ENCODE assay signal across 11 cellular contexts in genomic region chr7:149869867-149870266, GRCh38. TPM values are rescaled to one million over a fixed set of nuclear protein-coding genes. Genes with fewer than 3 reads are reported as not detected.
A peak's percentile ranks its signal among the peaks of the same experiment; 100 is the strongest.
DNase-seq lines count a peak whose midpoint lies in the region; ATAC-seq and TF ChIP-seq lines count a peak whose summit lies in the region.
"Had no signal": no experiment of that assay in that cellular context is flagged by ENCODE, and none has a peak within 500 bp of the region (broad histone marks: within the 10 kb centered on the region; RNA-seq: fewer than 3 reads in every experiment).

No MANE protein-coding gene starts in this region.

- H3K36me3 ChIP-seq in effector memory CD4-positive, alpha-beta T cell (ENCODE audit: control insufficient read depth, insufficient read depth, low read length): no peaks in the 10 kb centered on the region

- peaks cover 15% of the 10 kb centered on the region for H3K4me1 Mint-ChIP-seq in type B pancreatic cell (ENCODE audit: unreplicated experiment)

- peak overlapping the region; percentile 14 for H3K4me3 ChIP-seq in effector memory CD4-positive, alpha-beta T cell (ENCODE audit: insufficient read depth, low read depth, low read length, poor library complexity, severe bottlenecking)
- H3K4me3 ChIP-seq: left lung, SK-N-MC had no signal

- no peak for TF ChIP-seq CTCF in type B pancreatic cell (conservative IDR thresholded peaks at IDR 0.05)

- H3K9me3 ChIP-seq in effector memory CD4-positive, alpha-beta T cell (ENCODE audit: control insufficient read depth, low read length): no peaks in the 10 kb centered on the region
- H3K9me3 ChIP-seq: left lung had no signal

- H3K4me3 Mint-ChIP-seq in type B pancreatic cell: no peak overlapping the region

- H3K27ac ChIP-seq in effector memory CD4-positive, alpha-beta T cell (ENCODE audit: insufficient read depth, low read length, poor library complexity, severe bottlenecking): peak overlapping the region; percentile 77
- H3K27ac ChIP-seq: left lung, SK-N-MC had no signal

- ATAC-seq in HG03565 (IDR thresholded peaks at IDR 0.05; ENCODE audit: unreplicated experiment): no peak
- ATAC-seq: left lung had no signal

- peak overlapping the region; percentile 44 for H3K27ac Mint-ChIP-seq in type B pancreatic cell

- no peaks in the 10 kb centered on the region for H3K27me3 Mint-ChIP-seq in type B pancreatic cell

- peak; percentile 25 for DNase-seq in stimulated activated CD4-positive, alpha-beta T cell treated with anti-CD3 and anti-CD28 coated beads, Interleukin-1b, Interleukin-23, amount 100 ng/mL, for 48 hours
- no peak for DNase-seq in stimulated activated CD4-positive, alpha-beta T cell treated with anti-CD3 and anti-CD28 coated beads, Interleukin-12 subunit alpha, Interleukin-12 subunit beta, amount 100 ng/mL, for 4 hours
- DNase-seq in activated CD4-positive, alpha-beta T cell treated with anti-CD3 and anti-CD28 coated beads, Interleukin-2, amount 50 U/mL, for 1 hour: peak; percentile 45
- DNase-seq in effector memory CD4-positive, alpha-beta T cell: peak in 1 of 3 donors; percentile 41
- no peak for DNase-seq in type B pancreatic cell (ENCODE audit: extremely low spot score, unreplicated experiment)
- DNase-seq in NCI-H1436 (lab: John Stamatoyannopoulos, UW): no peak
- no peak for DNase-seq in amniotic stem cell (lab: John Stamatoyannopoulos, UW)
- DNase-seq: left lung, NCI-H2107 had no signal

- H3K9me3 Mint-ChIP-seq in type B pancreatic cell: no peaks in the 10 kb centered on the region

- H3K36me3 Mint-ChIP-seq in type B pancreatic cell: no peaks in the 10 kb centered on the region

- H3K27me3 ChIP-seq in effector memory CD4-positive, alpha-beta T cell (replicated peaks; ENCODE audit: control insufficient read depth, insufficient read depth, low read length, poor library complexity, severe bottlenecking): no peaks in the 10 kb centered on the region

- H3K4me1 ChIP-seq in effector memory CD4-positive, alpha-beta T cell (ENCODE audit: control insufficient read depth, insufficient read depth, low read length, poor library complexity, severe bottlenecking): peaks cover 88% of the 10 kb centered on the region

RNA-seq across cellular contexts. Expression of gene ATP6V0E2, which starts 3.9 kb away (rescaled TPM):
- 36.8 and 53.6 TPM in 2 replicates for total RNA-seq in type B pancreatic cell (ENCODE audit: low replicate concordance)

RNA-seq across cellular contexts. Expression of gene ZNF862, which starts 31.7 kb away (rescaled TPM):
- 21.2 and 23.9 TPM in 2 replicates for total RNA-seq in type B pancreatic cell (ENCODE audit: low replicate concordance)

Comparison
In these comparisons a context has a peak if more than half of its experiments do, and no peak if none do; other contexts are left out.
1. DNase-seq: peak in stimulated activated CD4-positive, alpha-beta T cell treated with anti-CD3 and anti-CD28 coated beads, Interleukin-1b, Interleukin-23, amount 100 ng/mL, for 48 hours (single experiment) and activated CD4-positive, alpha-beta T cell treated with anti-CD3 and anti-CD28 coated beads, Interleukin-2, amount 50 U/mL, for 1 hour (single experiment); none in stimulated activated CD4-positive, alpha-beta T cell treated with anti-CD3 and anti-CD28 coated beads, Interleukin-12 subunit alpha, Interleukin-12 subunit beta, amount 100 ng/mL, for 4 hours (single experiment), type B pancreatic cell (single experiment), NCI-H1436 (single experiment) and amniotic stem cell (single experiment).